ENCODE assay signal across 25 cellular contexts in genomic region chr3:45736707-45737106, GRCh38. TPM values are rescaled to one million over a fixed set of nuclear protein-coding genes. Genes with fewer than 3 reads are reported as not detected.
DNase-seq lines count a peak whose midpoint lies in the region; ATAC-seq, FAIRE-seq and TF ChIP-seq lines count a peak whose summit lies in the region.
"Had no signal": no experiment of that assay in that cellular context is flagged by ENCODE, and none has a peak within 500 bp of the region (broad histone marks: within the 10 kb centered on the region; RNA-seq: fewer than 3 reads in every experiment).

No MANE protein-coding gene starts in this region.

- peak; percentile 68 to 89 for ATAC-seq in activated CD4-positive, CD25-positive, alpha-beta regulatory T cell treated with anti-CD3 and anti-CD28 coated beads, Interleukin-2, amount 50 U/mL, for 24 hours
- ATAC-seq in CD8-positive, alpha-beta T cell, result no peak
- ATAC-seq in naive thymus-derived CD8-positive, alpha-beta T cell, result no peak
- ATAC-seq: GM12878, K562, psoas muscle had no signal

- TF ChIP-seq CTCF in CD8-positive, alpha-beta T cell (IDR thresholded peaks at IDR 0.05), result no peak
- TF ChIP-seq CTCF in tibial nerve (IDR thresholded peaks at IDR 0.05), result no peak

- H3K36me3 Mint-ChIP-seq in CD8-positive, alpha-beta T cell, result peaks cover 91% of the 10 kb centered on the region
- H3K36me3 Mint-ChIP-seq in activated naive CD8-positive, alpha-beta T cell, result peaks cover 25% of the 10 kb centered on the region
- H3K36me3 Mint-ChIP-seq in naive thymus-derived CD8-positive, alpha-beta T cell, result peaks cover 19 to 96% (median 33%) of the 10 kb centered on the region in 3 donors

- intact Hi-C loops in CD8-positive, alpha-beta T cell (cut with DNase I, micrococcal nuclease), result loop anchor here in 1 of 2 experiments (10.0 kb wide), 1 partner anchor 222 kb away; no protein-coding TSS in a partner anchor

- no peaks in the 10 kb centered on the region for H3K9me3 Mint-ChIP-seq in CD8-positive, alpha-beta T cell
- H3K9me3 Mint-ChIP-seq in activated naive CD8-positive, alpha-beta T cell (ENCODE audit: low read depth), result no peaks in the 10 kb centered on the region
- no peaks in the 10 kb centered on the region for H3K9me3 Mint-ChIP-seq in naive thymus-derived CD8-positive, alpha-beta T cell
- H3K9me3 Mint-ChIP-seq: activated B cell treated with CpG ODN at 0.5 μM for 24 hours had no signal

- TF ChIP-seq EP300 in tibial nerve (IDR thresholded peaks at IDR 0.05), result no peak

- POLR2A ChIA-PET in CD8-positive, alpha-beta T cell (lab: Charles Lee), result no interaction called here
- POLR2A ChIA-PET in naive thymus-derived CD8-positive, alpha-beta T cell (lab: Charles Lee), result interaction anchor here (0.6 kb wide), 1 partner anchor 76 kb away, joined by 3 read pairs; no protein-coding TSS in a partner anchor

- no peaks in the 10 kb centered on the region for H3K27me3 ChIP-seq in CD8-positive, alpha-beta T cell (ENCODE audit: insufficient read depth, low read length)
- no peaks in the 10 kb centered on the region for H3K27me3 ChIP-seq in tibial nerve
- H3K27me3 ChIP-seq: brain microvascular endothelial cell, Peyer's patch, transverse colon had no signal

- peaks cover 27% of the 10 kb centered on the region for H3K4me1 Mint-ChIP-seq in CD8-positive, alpha-beta T cell (ENCODE audit: low read depth)
- peaks cover 25% of the 10 kb centered on the region for H3K4me1 Mint-ChIP-seq in activated naive CD8-positive, alpha-beta T cell (ENCODE audit: low read depth)
- H3K4me1 Mint-ChIP-seq in naive thymus-derived CD8-positive, alpha-beta T cell, result peaks cover 23 to 33% (median 27%) of the 10 kb centered on the region in 4 donors

- H3K4me1 ChIP-seq in CD8-positive, alpha-beta T cell (ENCODE audit: insufficient read depth, low read length), result peaks cover 11% of the 10 kb centered on the region
- H3K4me1 ChIP-seq in tibial nerve, result no peaks in the 10 kb centered on the region
- H3K4me1 ChIP-seq: Peyer's patch had no signal

- FAIRE-seq in HTR-8/SVneo (lab: Jason Lieb, UNC), result no peak
- FAIRE-seq: colon, GM12878, K562 had no signal

- H3K27ac Mint-ChIP-seq in CD8-positive, alpha-beta T cell, result peak overlapping the region; percentile 52
- peak overlapping the region; percentile 7 for H3K27ac Mint-ChIP-seq in activated naive CD8-positive, alpha-beta T cell
- peak overlapping the region in 9 of 10 donors; percentile 13 to 90 (median 62) for H3K27ac Mint-ChIP-seq in naive thymus-derived CD8-positive, alpha-beta T cell
- H3K27ac Mint-ChIP-seq: activated B cell treated with CpG ODN at 0.5 μM for 24 hours had no signal

- no peak overlapping the region for H3K4me3 Mint-ChIP-seq in CD8-positive, alpha-beta T cell
- no peak overlapping the region for H3K4me3 Mint-ChIP-seq in activated naive CD8-positive, alpha-beta T cell
- no peak overlapping the region for H3K4me3 Mint-ChIP-seq in naive thymus-derived CD8-positive, alpha-beta T cell
- H3K4me3 Mint-ChIP-seq: activated B cell treated with CpG ODN at 0.5 μM for 24 hours had no signal

- TF ChIP-seq POLR2A in tibial nerve (IDR thresholded peaks at IDR 0.05), result no peak

- CTCF ChIA-PET in CD8-positive, alpha-beta T cell (lab: Charles Lee), result no interaction called here

- no peak for DNase-seq in activated CD4-positive, CD25-positive, alpha-beta regulatory T cell treated with anti-CD3 and anti-CD28 coated beads, Interleukin-2, amount 50 U/mL, for 72 hours
- DNase-seq in CD8-positive, alpha-beta T cell, result no peak
- no peak for DNase-seq in naive thymus-derived CD8-positive, alpha-beta T cell
- no peak for DNase-seq in HTR-8/SVneo (ENCODE audit: insufficient read length, low spot score)
- no peak for DNase-seq in tibial nerve (ENCODE audit: low spot score in 2 of 2)
- DNase-seq in occipital lobe (lab: John Stamatoyannopoulos, UW), result no peak
- DNase-seq: 8988T; activated B cell treated with CpG ODN at 0.5 μM for 24 hours; activated effector memory CD4-positive, alpha-beta T cell treated with Interleukin-2 at 50 U/mL for 16 hours; amniotic stem cell; brain microvascular endothelial cell; effector CD4-positive, alpha-beta T cell; NCI-H345; Peyer's patch; psoas muscle; SHP77 treated with DMSO at 0.1 percent for 48 hours; transverse colon had no signal

- no peaks in the 10 kb centered on the region for H3K9me3 ChIP-seq in CD8-positive, alpha-beta T cell (ENCODE audit: low read length)
- H3K9me3 ChIP-seq in tibial nerve, result no peaks in the 10 kb centered on the region
- H3K9me3 ChIP-seq: Peyer's patch, psoas muscle, transverse colon had no signal

- H3K27me3 Mint-ChIP-seq in CD8-positive, alpha-beta T cell (ENCODE audit: low read depth), result no peaks in the 10 kb centered on the region
- no peaks in the 10 kb centered on the region for H3K27me3 Mint-ChIP-seq in activated naive CD8-positive, alpha-beta T cell
- no peaks in the 10 kb centered on the region for H3K27me3 Mint-ChIP-seq in naive thymus-derived CD8-positive, alpha-beta T cell
- H3K27me3 Mint-ChIP-seq: activated B cell treated with CpG ODN at 0.5 μM for 24 hours had no signal

- peaks cover 72% of the 10 kb centered on the region for H3K36me3 ChIP-seq in CD8-positive, alpha-beta T cell (ENCODE audit: insufficient read depth, low read length)
- peaks cover 0 to 100% (median 15%) of the 10 kb centered on the region in 3 donors for H3K36me3 ChIP-seq in tibial nerve

- H3K27ac ChIP-seq in CD8-positive, alpha-beta T cell (ENCODE audit: low read depth, low read length), result no peak overlapping the region
- no peak overlapping the region for H3K27ac ChIP-seq in tibial nerve
- H3K27ac ChIP-seq: brain microvascular endothelial cell, Peyer's patch, psoas muscle, transverse colon had no signal

- no peak overlapping the region for H3K4me3 ChIP-seq in CD8-positive, alpha-beta T cell (ENCODE audit: low read depth, low read length)
- no peak overlapping the region for H3K4me3 ChIP-seq in tibial nerve
- H3K4me3 ChIP-seq: GM12878, K562, lung, Peyer's patch, psoas muscle, transverse colon had no signal

RNA-seq across cellular contexts. Expression of gene SACM1L, which starts 47.5 kb away (rescaled TPM):
- 10 to 100 TPM; 54.4 to 56.7 TPM for total RNA-seq in CD8-positive, alpha-beta T cell
- 10 to 100 TPM; 89.8 to 94.4 TPM for total RNA-seq in naive thymus-derived CD8-positive, alpha-beta T cell
- 10 to 100 TPM; 18.8 to 30.3 (median 18.8) TPM for polyA plus RNA-seq in naive thymus-derived CD8-positive, alpha-beta T cell
- total RNA-seq in tibial nerve (10 to 100 TPM; 43.5 to 64.7 (median 54.3) TPM), occipital lobe (50.7 TPM)

RNA-seq across cellular contexts. Expression of gene SLC6A20, which starts 59.6 kb away (rescaled TPM):
- under 1 TPM in 1 of 2 experiments, not detected in 1; 0.11 TPM for total RNA-seq in CD8-positive, alpha-beta T cell
- under 1 TPM in 1 of 2 experiments, not detected in 1; 0.52 TPM for total RNA-seq in naive thymus-derived CD8-positive, alpha-beta T cell
- not detected for polyA plus RNA-seq in naive thymus-derived CD8-positive, alpha-beta T cell
- total RNA-seq in tibial nerve (10 to 100 TPM; 13.4 to 26.1 (median 21.5) TPM), occipital lobe (2.7 TPM)
- total RNA-seq: activated B cell treated with CpG ODN at 0.5 μM for 24 hours, Daoy, HT1080, K562 had no signal
- polyA plus RNA-seq: K562 had no signal

Comparison
In these comparisons a context has a peak if more than half of its experiments do, and no peak if none do; other contexts are left out.
1. ATAC-seq: peak in activated CD4-positive, CD25-positive, alpha-beta regulatory T cell treated with anti-CD3 and anti-CD28 coated beads, Interleukin-2, amount 50 U/mL, for 24 hours (2 of 2); none in CD8-positive, alpha-beta T cell (single experiment) and naive thymus-derived CD8-positive, alpha-beta T cell (0 of 2).
2. H3K27ac Mint-ChIP-seq: peak in every context shown above with its lines; median percentile 62 in naive thymus-derived CD8-positive, alpha-beta T cell; 52 in CD8-positive, alpha-beta T cell; 7 in activated naive CD8-positive, alpha-beta T cell.